ENCODE assay signal across 31 cellular contexts in genomic region chr20:54076259-54076658, GRCh38. TPM values are rescaled to one million over a fixed set of nuclear protein-coding genes. Genes with fewer than 3 reads are reported as not detected.
"Had no signal": no experiment of that assay in that cellular context is flagged by ENCODE, and none has a peak within 500 bp of the region (broad histone marks: within the 10 kb centered on the region; RNA-seq: fewer than 3 reads in every experiment).

No MANE protein-coding gene starts in this region.

- H3K4me1 ChIP-seq: ascending aorta, colonic mucosa, foreskin keratinocyte, testis, vagina had no signal

- ATAC-seq: activated CD4-positive, CD25-positive, alpha-beta regulatory T cell treated with anti-CD3 and anti-CD28 coated beads, Interleukin-2, amount 50 U/mL, for 24 hours; foreskin keratinocyte; heart left ventricle; left colon; right cardiac atrium had no signal

- H3K27me3 ChIP-seq: ascending aorta, cardiac muscle cell, colonic mucosa, testis, upper lobe of left lung, vagina had no signal

- H3K27ac ChIP-seq: ascending aorta, cardiac muscle cell, colonic mucosa, foreskin keratinocyte, heart left ventricle, testis, upper lobe of left lung, vagina, WERI-Rb-1 had no signal

- DNase-seq: activated CD4-positive, alpha-beta T cell treated with anti-CD3 and anti-CD28 coated beads for 48 hours; activated CD4-positive, alpha-beta T cell treated with anti-CD3 and anti-CD28 coated beads, Interleukin-2, amount 50 U/mL, for 48 hours; activated CD8-positive, alpha-beta memory T cell treated with anti-CD3 and anti-CD28 coated beads, Interleukin-2, amount 50 U/mL, for 48 hours; activated gamma-delta T cell; activated naive CD4-positive, alpha-beta T cell treated with anti-CD3 and anti-CD28 coated beads, Interleukin-2, amount 10 ng/mL, durations not matched to agents 7 days and 5 days; activated naive CD8-positive, alpha-beta T cell treated with anti-CD3 and anti-CD28 coated beads, Interleukin-2, amount 10 ng/mL, durations not matched to agents 7 days and 5 days; activated T-cell treated with anti-CD3 and anti-CD28 coated beads, Interleukin-2, amount 50 U/mL, for 24 hours; cerebellar nuclear complex; colonic mucosa; effector memory CD4-positive, alpha-beta T cell; erythroblast; foreskin keratinocyte; heart left ventricle; hypothalamus; immature natural killer cell; kidney; left colon; mammary epithelial cell; occipital lobe; posterior cingulate gyrus; right cardiac atrium; stimulated activated naive CD4-positive, alpha-beta T cell; T1000; testis; upper lobe of left lung; WERI-Rb-1 had no signal

- H3K4me3 ChIP-seq: ascending aorta, cardiac muscle cell, colonic mucosa, heart left ventricle, testis, upper lobe of left lung, vagina had no signal

- H3K9me3 ChIP-seq: ascending aorta, colonic mucosa, heart left ventricle, testis, upper lobe of left lung, vagina had no signal

- H3K36me3 ChIP-seq: ascending aorta, cardiac muscle cell, colonic mucosa, heart left ventricle, upper lobe of left lung, vagina, WERI-Rb-1 had no signal

RNA-seq across cellular contexts. Expression of gene BCAS1, which starts 5.9 kb away (rescaled TPM):
- total RNA-seq: ascending aorta, cardiac muscle cell, dermis microvascular lymphatic vessel endothelial cell, foreskin keratinocyte, heart left ventricle, mammary epithelial cell had no signal
